ENCODE assay signal across 8 cellular contexts in the genomic region with DNA sequence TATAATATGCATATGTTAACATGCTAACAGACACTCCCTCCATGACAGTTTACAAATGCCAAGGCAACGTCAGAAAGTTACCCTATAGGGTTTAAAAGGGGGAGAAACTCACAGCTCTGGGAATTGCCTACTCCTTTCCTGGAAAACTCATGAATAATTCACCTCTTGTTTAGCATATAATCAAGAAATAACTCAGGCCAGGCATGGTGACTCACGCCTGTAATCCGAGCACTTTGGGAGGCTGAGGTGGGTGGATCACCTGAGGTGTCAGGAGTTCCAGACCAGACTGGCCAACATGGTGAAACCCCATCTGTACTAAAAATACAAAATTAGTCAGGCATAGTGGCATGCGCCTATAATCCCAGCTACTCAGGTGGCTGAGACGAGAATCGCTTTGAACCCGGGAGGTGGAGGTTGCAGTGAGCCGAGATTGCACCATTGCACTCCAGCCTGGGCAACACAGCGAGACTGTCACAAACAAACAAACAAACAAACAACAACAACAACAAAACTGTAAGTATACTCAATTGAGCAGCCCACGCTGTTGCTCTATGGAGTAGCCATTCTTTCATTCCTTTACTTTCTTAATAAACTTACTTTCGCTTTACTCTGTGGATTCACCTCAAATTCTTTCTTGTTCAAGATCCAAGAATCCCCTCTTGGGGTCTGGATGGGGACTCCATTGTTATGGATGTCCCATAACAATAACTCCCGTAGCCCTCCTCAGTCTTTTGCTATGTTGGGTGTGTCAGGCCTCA. TPM values are rescaled to one million over a fixed set of nuclear protein-coding genes. Genes with fewer than 3 reads are reported as not detected.
DNase-seq lines count a peak whose midpoint lies in the region; ATAC-seq and TF ChIP-seq lines count a peak whose summit lies in the region.
"Not testable (repeated sequence)": the region's sequence is repeated elsewhere in the genome, so short reads cannot be mapped to it uniquely, and the experiment has no call there.

No MANE protein-coding gene starts in this region.

- in situ Hi-C loops in GM23248 (cut with MboI); mammary epithelial cell (cut with MboI; ENCODE audit: low sequenced_read_pairs in 2 of 2): not testable (repeated sequence)

- peaks cover 63% of the 10 kb centered on the region for H3K36me3 Mint-ChIP-seq in activated T-helper 1 cell treated with anti-CD3 and anti-CD28 coated beads, Interleukin-12 subunit alpha, Interleukin-12 subunit beta, Interleukin-2, Interleukin-4 antibody, amounts not matched to agents 30 ng/mL and 10 ng/mL and 1 ng/mL, durations not matched to agents 14 hours and 24 hours and 36 hours (ENCODE audit: low read depth)
- peaks cover 82% of the 10 kb centered on the region for H3K36me3 Mint-ChIP-seq in stimulated activated effector memory CD8-positive, alpha-beta T cell treated with anti-CD3 and anti-CD28 coated beads, Interleukin-12 subunit alpha, Interleukin-12 subunit beta, amount 100 ng/mL, for 72 hours

- H3K79me2 ChIP-seq in GM23248 (ENCODE audit: insufficient read depth); mammary epithelial cell (ENCODE audit: insufficient read depth, low read length): not testable (repeated sequence)

- TF ChIP-seq CTCF in mammary epithelial cell (conservative IDR thresholded peaks at IDR 0.05 in 1 of 2, IDR thresholded peaks at IDR 0.05 in 1 of 2; ENCODE audit: extremely low read depth in 1 of 2, insufficient read depth in 1 of 2, low read depth in 1 of 2, low read length in 2 of 2); kidney epithelial cell (IDR thresholded peaks at IDR 0.05; ENCODE audit: insufficient read depth, low read length, poor library complexity, severe bottlenecking): not testable (repeated sequence)

- DNase-seq in GM23248 (peak; percentile 36), NCI-H69 (lab: John Stamatoyannopoulos, UW) (peak; percentile 10), mammary epithelial cell (peak; percentile 92), kidney epithelial cell (ENCODE audit: low read depth) (peak; percentile 45)
- peak; percentile 43 for DNase-seq in activated CD4-positive, CD25-positive, alpha-beta regulatory T cell treated with anti-CD3 and anti-CD28 coated beads, Interleukin-2, amount 50 U/mL, for 72 hours
- DNase-seq in activated T-helper 1 cell treated with anti-CD3 and anti-CD28 coated beads, Interleukin-12 subunit alpha, Interleukin-12 subunit beta, Interleukin-2, Interleukin-4 antibody, amounts not matched to agents 30 ng/mL and 10 ng/mL and 1 ng/mL, durations not matched to agents 14 hours and 24 hours and 36 hours (ENCODE audit: low spot score); stimulated activated effector memory CD8-positive, alpha-beta T cell treated with anti-CD3 and anti-CD28 coated beads, Interleukin-12 subunit alpha, Interleukin-12 subunit beta, amount 100 ng/mL, for 72 hours (ENCODE audit: low spot score in 2 of 2): not testable (repeated sequence)

- dilution Hi-C loops in mammary epithelial cell (cut with HindIII; ENCODE audit: low sequenced_read_pairs): not testable (repeated sequence)

- not testable (repeated sequence) for H3K27me3 ChIP-seq in GM23248 (replicated peaks; ENCODE audit: insufficient read depth); mammary epithelial cell (ENCODE audit: insufficient read depth, low read length); kidney epithelial cell (ENCODE audit: control insufficient read depth, insufficient read depth, low read length); skeletal muscle tissue (ENCODE audit: control insufficient read depth in 3 of 3, insufficient read depth in 3 of 3, low read length in 3 of 3)

- not testable (repeated sequence) for H3K9ac ChIP-seq in GM23248; mammary epithelial cell (ENCODE audit: insufficient read depth, low read length); skeletal muscle tissue (ENCODE audit: low read depth in 1 of 3, low read length in 3 of 3)

- WGBS in GM23248 (ENCODE audit: low coverage in 1 of 2, low lambda C conversion rate in 2 of 2, missing lambda C conversion rate in 2 of 2), 2 experiments: 88 to 91% methylated on average over 12 of the region's 12 CpGs
- WGBS in mammary epithelial cell (ENCODE audit: low coverage, missing lambda C conversion rate): 51% methylated on average over 8 of the region's 12 CpGs

- H3K4me1 Mint-ChIP-seq in activated T-helper 1 cell treated with anti-CD3 and anti-CD28 coated beads, Interleukin-12 subunit alpha, Interleukin-12 subunit beta, Interleukin-2, Interleukin-4 antibody, amounts not matched to agents 30 ng/mL and 10 ng/mL and 1 ng/mL, durations not matched to agents 14 hours and 24 hours and 36 hours (ENCODE audit: low read depth): peaks cover 43% of the 10 kb centered on the region
- not testable (repeated sequence) for H3K4me1 Mint-ChIP-seq in stimulated activated effector memory CD8-positive, alpha-beta T cell treated with anti-CD3 and anti-CD28 coated beads, Interleukin-12 subunit alpha, Interleukin-12 subunit beta, amount 100 ng/mL, for 72 hours

- not testable (repeated sequence) for H3K27me3 Mint-ChIP-seq in activated T-helper 1 cell treated with anti-CD3 and anti-CD28 coated beads, Interleukin-12 subunit alpha, Interleukin-12 subunit beta, Interleukin-2, Interleukin-4 antibody, amounts not matched to agents 30 ng/mL and 10 ng/mL and 1 ng/mL, durations not matched to agents 14 hours and 24 hours and 36 hours (ENCODE audit: insufficient read depth)

- intact Hi-C loops in activated T-helper 1 cell treated with anti-CD3 and anti-CD28 coated beads, Interleukin-12 subunit alpha, Interleukin-12 subunit beta, Interleukin-2, Interleukin-4 antibody, amounts not matched to agents 30 ng/mL and 10 ng/mL and 1 ng/mL, durations not matched to agents 14 hours and 24 hours and 36 hours (cut with micrococcal nuclease): loop anchor here (1.0 kb wide), 1 partner anchor 30 kb away; a partner anchor contains a TSS
- intact Hi-C loops in mammary epithelial cell (cut with micrococcal nuclease): not testable (repeated sequence)

- H3K36me3 ChIP-seq in GM23248 (ENCODE audit: low read depth); mammary epithelial cell (ENCODE audit: insufficient read depth, low read length); kidney epithelial cell (ENCODE audit: control insufficient read depth, insufficient read depth, low read length): not testable (repeated sequence)
- peaks cover 4 to 15% (median 11%) of the 10 kb centered on the region in 3 donors for H3K36me3 ChIP-seq in skeletal muscle tissue (ENCODE audit: control insufficient read depth in 3 of 3, insufficient read depth in 3 of 3, low read length in 3 of 3)

- not testable (repeated sequence) for H3K9me2 ChIP-seq in GM23248 (ENCODE audit: insufficient read depth)

- H4K20me1 ChIP-seq in GM23248 (ENCODE audit: insufficient read depth); mammary epithelial cell (ENCODE audit: insufficient read depth, low read length): not testable (repeated sequence)

- H3K9me3 Mint-ChIP-seq in activated T-helper 1 cell treated with anti-CD3 and anti-CD28 coated beads, Interleukin-12 subunit alpha, Interleukin-12 subunit beta, Interleukin-2, Interleukin-4 antibody, amounts not matched to agents 30 ng/mL and 10 ng/mL and 1 ng/mL, durations not matched to agents 14 hours and 24 hours and 36 hours; stimulated activated effector memory CD8-positive, alpha-beta T cell treated with anti-CD3 and anti-CD28 coated beads, Interleukin-12 subunit alpha, Interleukin-12 subunit beta, amount 100 ng/mL, for 72 hours: not testable (repeated sequence)

- not testable (repeated sequence) for H3K4me3 ChIP-seq in GM23248; mammary epithelial cell (replicated peaks in 1 of 3; ENCODE audit: insufficient read depth in 1 of 3, low read depth in 2 of 3, low read length in 3 of 3); kidney epithelial cell (ENCODE audit: low read depth, low read length); skeletal muscle tissue (ENCODE audit: low read length in 3 of 3)

- not testable (repeated sequence) for H3K4me2 ChIP-seq in GM23248 (ENCODE audit: unreplicated experiment); mammary epithelial cell (ENCODE audit: insufficient read depth, low read depth, low read length)

- H3K27ac Mint-ChIP-seq in activated T-helper 1 cell treated with anti-CD3 and anti-CD28 coated beads, Interleukin-12 subunit alpha, Interleukin-12 subunit beta, Interleukin-2, Interleukin-4 antibody, amounts not matched to agents 30 ng/mL and 10 ng/mL and 1 ng/mL, durations not matched to agents 14 hours and 24 hours and 36 hours: peak overlapping the region; percentile 82
- H3K27ac Mint-ChIP-seq in stimulated activated effector memory CD8-positive, alpha-beta T cell treated with anti-CD3 and anti-CD28 coated beads, Interleukin-12 subunit alpha, Interleukin-12 subunit beta, amount 100 ng/mL, for 72 hours: peak overlapping the region; percentile 63

- H3K4me1 ChIP-seq in GM23248 (ENCODE audit: insufficient read depth): peaks cover 11% of the 10 kb centered on the region; the same call in 1 of the 2 replicates
- not testable (repeated sequence) for H3K4me1 ChIP-seq in mammary epithelial cell (ENCODE audit: insufficient read depth, low read length)
- H3K4me1 ChIP-seq in skeletal muscle tissue (ENCODE audit: control insufficient read depth in 3 of 3, insufficient read depth in 3 of 3, low read length in 3 of 3): peaks cover 0 to 25% (median 8%) of the 10 kb centered on the region in 3 donors

- peak; percentile 89 for ATAC-seq in stimulated activated effector memory CD8-positive, alpha-beta T cell treated with anti-CD3 and anti-CD28 coated beads, Interleukin-12 subunit alpha, Interleukin-12 subunit beta, amount 100 ng/mL, for 72 hours

- H3F3A ChIP-seq in GM23248 (ENCODE audit: insufficient read depth): not testable (repeated sequence)

- not testable (repeated sequence) for H2AFZ ChIP-seq in GM23248; mammary epithelial cell (ENCODE audit: low read depth, low read length)

- CTCF ChIA-PET in mammary epithelial cell (lab: Charles Lee; ENCODE audit: low non-redundant PET): not testable (repeated sequence)

- not testable (repeated sequence) for H3K27ac ChIP-seq in GM23248
- H3K27ac ChIP-seq in mammary epithelial cell (ENCODE audit: insufficient read depth, low read depth, low read length) (peak overlapping the region; percentile 27), skeletal muscle tissue (ENCODE audit: low read depth, low read length) (peak overlapping the region; percentile 63)

- not testable (repeated sequence) for BruUV-seq in mammary epithelial cell (replicated peaks; lab: Mats Ljungman, UMichigan)

- not testable (repeated sequence) for H3K9me3 ChIP-seq in GM23248 (ENCODE audit: low read depth); mammary epithelial cell (replicated peaks; ENCODE audit: insufficient read depth, low read length); skeletal muscle tissue (ENCODE audit: control insufficient read depth in 3 of 3, low read length in 3 of 3)

- H3K4me3 Mint-ChIP-seq in activated T-helper 1 cell treated with anti-CD3 and anti-CD28 coated beads, Interleukin-12 subunit alpha, Interleukin-12 subunit beta, Interleukin-2, Interleukin-4 antibody, amounts not matched to agents 30 ng/mL and 10 ng/mL and 1 ng/mL, durations not matched to agents 14 hours and 24 hours and 36 hours; stimulated activated effector memory CD8-positive, alpha-beta T cell treated with anti-CD3 and anti-CD28 coated beads, Interleukin-12 subunit alpha, Interleukin-12 subunit beta, amount 100 ng/mL, for 72 hours: not testable (repeated sequence)

RNA-seq across cellular contexts. Expression of a gene that starts 30.0 kb away (rescaled TPM):
- 204 and 214 TPM in 2 replicates for total RNA-seq in GM23248 (2014; rRNA removed; shearing (Covaris generic))
- polyA plus RNA-seq in GM23248 (2016; fragmentation: Nextera tagmentation; extraction: Ambion mirVana): 156 and 165 TPM in 2 replicates
- 585 and 603 TPM in 2 replicates for total RNA-seq in activated T-helper 1 cell treated with anti-CD3 and anti-CD28 coated beads, Interleukin-12 subunit alpha, Interleukin-12 subunit beta, Interleukin-2, Interleukin-4 antibody, amounts not matched to agents 30 ng/mL and 10 ng/mL and 1 ng/mL, durations not matched to agents 14 hours and 24 hours and 36 hours
- 100 to 1,000 TPM; 166 to 276 TPM for total RNA-seq in mammary epithelial cell
- polyA plus RNA-seq in mammary epithelial cell: 229 TPM
- 119 TPM for polyA minus RNA-seq in mammary epithelial cell
- 211 and 234 TPM in 2 replicates for total RNA-seq in kidney epithelial cell
- 187 TPM for total RNA-seq in skeletal muscle tissue
